Comparison of ENCODE assay signal across 8 cellular contexts in genomic region chr12:132144115-132145071, GRCh38. TPM values are rescaled to one million over a fixed set of nuclear protein-coding genes. Genes with fewer than 3 reads are reported as not detected.
DNase-seq lines count a peak whose midpoint lies in the region; ATAC-seq and TF ChIP-seq lines count a peak whose summit lies in the region.

Gene DDX51 (minus strand): TSS chr12:132144319. CDS start chr12:132144296, 23 bp downstream.
Gene NOC4L (plus strand): TSS chr12:132144457. CDS start chr12:132144489, 32 bp downstream.

- peak within 1 kb of the TSS; percentile 82 to 89 for H3K4me3 Mint-ChIP-seq in CD14-positive monocyte

- peaks cover 21% of the 10 kb centered on the region for H3K4me1 Mint-ChIP-seq in CD14-positive monocyte

- H3K4me3 ChIP-seq in liver (ENCODE audit: low read depth in 1 of 3, low read length in 3 of 3), result peak within 1 kb of the TSS; percentile 85 to 95 (median 91)

- no peak for TF ChIP-seq RAD21 in liver (IDR thresholded peaks at IDR 0.05)

- intact Hi-C loops in CD14-positive monocyte (cut with micrococcal nuclease), result loop anchor here (2.0 to 10.0 kb wide), 3 partner anchors 62 to 350 kb away; partner anchors contain the start of gene FBRSL1 (in 1 of the 2)

- H3K9me3 Mint-ChIP-seq in CD14-positive monocyte, result peaks cover 0 to 3% (median 0%) of the 10 kb centered on the region in 7 donors

- H3K27ac ChIP-seq in liver (ENCODE audit: low read depth in 1 of 2, low read length in 2 of 2), result peak within 1 kb of the TSS; percentile 55 to 57

- peaks cover 5 to 26% (median 21%) of the 10 kb centered on the region in 4 donors for H3K4me1 ChIP-seq in liver (ENCODE audit: control insufficient read depth in 4 of 4, insufficient read depth in 4 of 4, low read length in 3 of 4)

- TF ChIP-seq CTCF in CD14-positive monocyte (IDR thresholded peaks at IDR 0.05), result no peak
- TF ChIP-seq CTCF in liver (IDR thresholded peaks at IDR 0.05; ENCODE audit: low read depth, low read length, missing input control), result no peak

- peak within 1 kb of the TSS; percentile 75 to 94 (median 87) for H3K27ac Mint-ChIP-seq in CD14-positive monocyte

- H3K36me3 ChIP-seq in liver (ENCODE audit: control insufficient read depth in 4 of 4, insufficient read depth in 3 of 4, low read depth in 1 of 4, low read length in 3 of 4), result peaks cover under 1 to 25% (median 8%) of the 10 kb centered on the region in 4 donors

- H3K9ac ChIP-seq in liver (ENCODE audit: low read depth in 1 of 2, low read length in 2 of 2), result peak within 1 kb of the TSS; percentile 40 to 71

- under 1% methylated on average over 113 of the region's 113 CpGs for WGBS in liver

- peaks cover 35 to 53% of the 10 kb centered on the region in 2 donors for H3K36me3 Mint-ChIP-seq in CD14-positive monocyte

- no peaks in the 10 kb centered on the region for H3K9me3 ChIP-seq in liver (ENCODE audit: control insufficient read depth in 4 of 4, low read length in 3 of 4)

- H3K27me3 ChIP-seq in liver (ENCODE audit: control insufficient read depth in 4 of 4, insufficient read depth in 4 of 4, low read length in 3 of 4), result no peaks in the 10 kb centered on the region

- H3K27me3 Mint-ChIP-seq in CD14-positive monocyte (ENCODE audit: low read depth in 3 of 3), result peaks cover 0 to 3% (median 0%) of the 10 kb centered on the region in 3 donors

- ATAC-seq in GM19351 (IDR thresholded peaks at IDR 0.05; ENCODE audit: unreplicated experiment) (peak; percentile 88), HG03520 (IDR thresholded peaks at IDR 0.05; ENCODE audit: unreplicated experiment) (peak; percentile 79)

- DNase-seq in CD14-positive monocyte (ENCODE audit: low spot score) (peak; percentile 92), NCI-H748 treated with DMSO at 0.1 percent for 48 hours (lab: John Stamatoyannopoulos, UW) (peak; percentile 77), dermis microvascular lymphatic vessel endothelial cell (ENCODE audit: low read depth in 2 of 2) (peak; percentile 92 to 97)
- peak; percentile 93 to 98 for DNase-seq in activated CD4-positive, alpha-beta T cell treated with anti-CD3 and anti-CD28 coated beads, Interleukin-2, amount 50 U/mL, for 24 hours (ENCODE audit: low read depth in 1 of 2, low spot score in 1 of 2)
- peak; percentile 96 for DNase-seq in stimulated activated CD4-positive, alpha-beta T cell treated with anti-CD3 and anti-CD28 coated beads, Interleukin-4, amount 100 ng/mL, for 1 hour

TF ChIP-seq in liver, 16 proteins besides CTCF, POLR2A, EP300 and RAD21:
- TF ChIP-seq FOXA2 (IDR thresholded peaks at IDR 0.05) (no peak), SP1 (IDR thresholded peaks at IDR 0.05) (peak; percentile 29), ZBTB33 (IDR thresholded peaks at IDR 0.05) (no peak), EGR1 (IDR thresholded peaks at IDR 0.05; ENCODE audit: low read depth in 2 of 2) (no peak), HNF4G (IDR thresholded peaks at IDR 0.05) (no peak), GABPA (IDR thresholded peaks at IDR 0.05 in 1 of 2, conservative IDR thresholded peaks at IDR 0.05 in 1 of 2) (peak in 1 of 2 donors; percentile 72), YY1 (IDR thresholded peaks at IDR 0.05) (peak; percentile 91), NR2F2 (IDR thresholded peaks at IDR 0.05) (no peak)
TF ChIP-seq in liver: peak in this region for 3.

RNA-seq across cellular contexts. Expression of gene DDX51, which starts in this region (rescaled TPM):
- polyA plus RNA-seq in CD14-positive monocyte (1 to 10 TPM; 1.7 to 2.7 TPM), liver (1 to 10 TPM; 2.5 to 6.7 TPM)
- total RNA-seq in dermis microvascular lymphatic vessel endothelial cell (5.1 TPM in 2 replicates), liver (1 to 10 TPM; 4.2 to 7.5 TPM)

RNA-seq across cellular contexts. Expression of gene NOC4L, which starts in this region (rescaled TPM):
- 10 to 100 TPM; 17.9 to 18.0 TPM for polyA plus RNA-seq in CD14-positive monocyte
- total RNA-seq in dermis microvascular lymphatic vessel endothelial cell, result 10.5 and 12.3 TPM in 2 replicates
- total RNA-seq in liver, result 1 to 10 TPM; 6.4 to 7.8 TPM
- 10 to 100 TPM in 1 of 2 donors, 1 to 10 TPM in 1; 9.0 to 11.6 TPM for polyA plus RNA-seq in liver

Comparison
In these comparisons a context has a peak if more than half of its experiments do, and no peak if none do; other contexts are left out.
1. Peak in every context shown above with its lines: DNase-seq, ATAC-seq, H3K4me3 ChIP-seq and H3K27ac ChIP-seq.